Comparison of ENCODE assay signal across 12 cellular contexts in the genomic region with DNA sequence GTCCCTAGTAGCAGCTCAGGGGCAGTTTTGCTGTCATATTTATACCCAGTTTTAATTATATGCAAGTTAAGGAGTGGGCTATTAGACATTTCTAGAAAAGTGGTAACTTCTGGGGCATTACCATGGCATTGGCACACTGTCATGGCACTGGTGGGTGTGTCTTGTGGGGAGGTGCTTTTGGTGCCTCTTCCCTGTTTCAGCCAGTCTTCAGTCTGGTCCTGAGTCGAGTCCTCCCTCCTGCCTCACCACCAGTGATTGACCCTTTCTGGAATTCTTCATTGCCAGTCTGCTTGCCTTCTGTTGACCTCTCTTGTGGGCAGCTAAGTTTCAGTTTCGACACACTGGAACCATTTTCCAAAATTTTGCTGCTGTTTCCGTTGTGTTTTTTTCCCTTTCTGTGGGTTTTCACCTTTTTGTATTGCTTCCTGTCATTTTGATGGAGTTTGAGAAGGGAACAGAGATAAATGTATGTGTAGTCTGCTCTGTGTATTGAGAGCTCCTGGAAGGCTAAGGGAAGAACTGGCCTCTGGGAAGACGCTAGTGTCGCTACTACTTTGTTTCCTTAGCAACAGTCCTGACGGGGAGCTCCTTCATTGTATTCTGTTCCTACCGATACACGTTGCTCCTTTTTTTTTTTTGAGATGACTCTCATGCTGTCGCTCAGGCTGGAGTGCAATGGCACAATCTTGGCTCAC. TPM values are rescaled to one million over a fixed set of nuclear protein-coding genes. Genes with fewer than 3 reads are reported as not detected.
DNase-seq lines count a peak whose midpoint lies in the region; ATAC-seq, FAIRE-seq and TF ChIP-seq lines count a peak whose summit lies in the region.
"Had no signal": no experiment of that assay in that cellular context is flagged by ENCODE, and none has a peak within 500 bp of the region (broad histone marks: within the 10 kb centered on the region; RNA-seq: fewer than 3 reads in every experiment).

No MANE protein-coding gene starts in this region.

- no peak for TF ChIP-seq POLR2A in GM12878 (IDR thresholded peaks at IDR 0.05; ENCODE audit: low read depth, low read length)

- no peak for TF ChIP-seq EP300 in GM12878 (IDR thresholded peaks at IDR 0.05; ENCODE audit: borderline replicate concordance in 1 of 2, control insufficient read depth in 1 of 2, low read depth in 2 of 2, low read length in 2 of 2)

- WGBS in GM12878 (ENCODE audit: insufficient coverage, insufficient replicate concordance, low lambda C conversion rate, missing lambda C conversion rate): 16% methylated on average over 7 of the region's 9 CpGs

- no TSS peak for BruUV-seq in GM12878 (replicated peaks; lab: Mats Ljungman, UMichigan)

- H3K27me3 ChIP-seq in GM12878 (replicated peaks in 1 of 2; ENCODE audit: control insufficient read depth in 2 of 2, insufficient read depth in 2 of 2, low read length in 1 of 2): no peaks in the 10 kb centered on the region
- H3K27me3 ChIP-seq: colonic mucosa had no signal

- intact Hi-C loops in GM12878 (cut with micrococcal nuclease; ENCODE audit: unreplicated experiment): no loop called here
- intact Hi-C loops in mucosa of descending colon (cut with DNase I, micrococcal nuclease): no loop called here

- CTCF ChIA-PET in GM12878 (lab: Yijun Ruan, JAX): interaction anchor here (0.7 to 3.9 kb wide), 3 partner anchors 10 to 63 kb away, joined by 3 to 25 read pairs (median 7); a partner anchor contains a TSS

- no peak for TF ChIP-seq CTCF in GM12878 (IDR thresholded peaks at IDR 0.05 in 2 of 3, conservative IDR thresholded peaks at IDR 0.05 in 1 of 3; ENCODE audit: control insufficient read depth in 2 of 3, extremely low read depth in 1 of 3, insufficient read depth in 1 of 3, low read depth in 3 of 3, low read length in 3 of 3)
- TF ChIP-seq CTCF in mucosa of descending colon (IDR thresholded peaks at IDR 0.05): no peak

- H3K9ac ChIP-seq in GM12878 (ENCODE audit: control insufficient read depth, insufficient read depth, low read length): no peak overlapping the region

- H3K4me1 ChIP-seq in GM12878 (ENCODE audit: control insufficient read depth, insufficient read depth, low read length): peaks cover 33% of the 10 kb centered on the region
- peaks cover 13% of the 10 kb centered on the region for H3K4me1 ChIP-seq in mucosa of descending colon (ENCODE audit: low read depth)
- H3K4me1 ChIP-seq: colonic mucosa had no signal

- H3K27ac ChIP-seq in GM12878 (ENCODE audit: control insufficient read depth, insufficient read depth): no peak overlapping the region
- H3K27ac ChIP-seq: colonic mucosa had no signal

- no peaks in the 10 kb centered on the region for H4K20me1 ChIP-seq in GM12878 (ENCODE audit: control insufficient read depth, insufficient read depth)

- H3K36me3 ChIP-seq in GM12878 (ENCODE audit: control insufficient read depth in 2 of 2, insufficient read depth in 2 of 2, low read length in 1 of 2) (no peaks in the 10 kb centered on the region; a peak in 1 of 4 replicates), mucosa of descending colon (ENCODE audit: low read depth) (no peaks in the 10 kb centered on the region)
- H3K36me3 ChIP-seq: colonic mucosa had no signal

- no peak for TF ChIP-seq RAD21 in GM12878 (IDR thresholded peaks at IDR 0.05; ENCODE audit: insufficient read depth, low read depth, low read length)

- POLR2A ChIA-PET in GM12878 (lab: Charles Lee): interaction anchor here (0.5 to 1.6 kb wide), 2 partner anchors 10 to 307 kb away, joined by 3 to 11 read pairs; a partner anchor contains a TSS

- H2AFZ ChIP-seq in GM12878 (ENCODE audit: control insufficient read depth, low read depth, low read length): no peak overlapping the region

- SMC1A ChIA-PET in GM12878 (lab: Charles Lee; ENCODE audit: uncharacterized antibody, unreplicated experiment): interaction anchor here (1.1 to 2.9 kb wide), 3 partner anchors 10 to 158 kb away, joined by 4 to 9 read pairs (median 8); a partner anchor contains a TSS

- H3K4me3 ChIP-seq in GM12878 (no peak overlapping the region), mucosa of descending colon (no peak overlapping the region)
- H3K4me3 ChIP-seq: colonic mucosa had no signal

- H3K9me3 ChIP-seq in GM12878 (replicated peaks; ENCODE audit: control insufficient read depth, insufficient read depth, low read length): peaks cover 12% of the 10 kb centered on the region; the same call in 2 of the 3 replicates
- no peaks in the 10 kb centered on the region for H3K9me3 ChIP-seq in mucosa of descending colon
- H3K9me3 ChIP-seq: colonic mucosa had no signal

- peaks cover 28% of the 10 kb centered on the region for H3K79me2 ChIP-seq in GM12878 (ENCODE audit: control insufficient read depth, insufficient read depth, low read length)

- ATAC-seq in GM12878 (peak; percentile 80), mucosa of descending colon (peak; percentile 8), SK-N-SH treated with all-trans-retinoic acid at 6 μM for 48 hours (no peak)
- ATAC-seq: activated CD8-positive, alpha-beta memory T cell treated with anti-CD3 and anti-CD28 coated beads, Interleukin-2, amount 10 ng/mL, durations not matched to agents 7 days and 5 days; Right ventricle myocardium inferior had no signal

- in situ Hi-C loops in GM12878 (cut with MboI): no loop called here

- DNase-seq in AG20443 (ENCODE audit: low spot score) (peak; percentile 14), HTR-8/SVneo (ENCODE audit: insufficient read length, low spot score) (no peak), GM12878 (ENCODE audit: low read depth, low spot score) (no peak), mucosa of descending colon (no peak), HT-29 (ENCODE audit: low spot score) (no peak), amniotic stem cell (lab: John Stamatoyannopoulos, UW) (no peak), NCI-H1417 (lab: John Stamatoyannopoulos, UW) (no peak)
- DNase-seq: activated CD8-positive, alpha-beta memory T cell treated with anti-CD3 and anti-CD28 coated beads, Interleukin-2, amount 10 ng/mL, durations not matched to agents 7 days and 5 days; colonic mucosa; posterior cingulate gyrus had no signal

- RAD21 ChIA-PET in GM12878 (lab: Charles Lee; ENCODE audit: unreplicated experiment): interaction anchor here (1.0 to 3.3 kb wide), 4 partner anchors 9 to 158 kb away, joined by 3 to 10 read pairs (median 4); a partner anchor contains a TSS

- H3K4me2 ChIP-seq in GM12878 (ENCODE audit: control insufficient read depth, insufficient read depth): peak overlapping the region; percentile 65

- peak; percentile 59 for FAIRE-seq in HTR-8/SVneo (lab: Jason Lieb, UNC)
- FAIRE-seq in GM12878 (lab: Jason Lieb, UNC): no peak

RNA-seq across cellular contexts. Expression of a gene that starts 10.6 kb away (rescaled TPM):
- total RNA-seq in GM12878 (2013; cell fraction: nucleolus; rRNA removed): 58.8 and 64.9 TPM in 2 replicates
- total RNA-seq in GM12878 (2014; rRNA removed): 22.5 and 27.3 TPM in 2 replicates
- total RNA-seq in GM12878 (2014; rRNA removed; fragmentation: Illumina TruSeq; extraction: Trizol): 16.9 and 20.3 TPM in 2 replicates
- total RNA-seq in GM12878 (2021): 40.4 and 47.0 TPM in 2 replicates
- polyA plus RNA-seq in GM12878 (2011; ENCODE audit: low read depth): 9.8 TPM
- 5.0 and 8.6 TPM in 2 replicates for polyA plus RNA-seq in GM12878 (2011; rRNA removed)
- polyA plus RNA-seq in GM12878 (2011; cell fraction: cytosol; rRNA removed): 9.9 and 15.0 TPM in 2 replicates
- 29.9 and 49.2 TPM in 2 replicates for polyA plus RNA-seq in GM12878 (2011; cell fraction: nucleus; rRNA removed)
- polyA plus RNA-seq in GM12878 (2012): 17.6 and 19.3 TPM in 2 replicates
- 27.4 and 33.7 TPM in 2 replicates for polyA plus RNA-seq in GM12878 (2014; fragmentation: Illumina TruSeq; extraction: Trizol)
- 1 to 10 TPM; 2.8 to 2.9 TPM for polyA plus RNA-seq in GM12878 (2014; fragmentation: Nextera tagmentation; extraction: Ambion mirVana)
- 18.5 and 21.6 TPM in 2 replicates for polyA plus RNA-seq in GM12878 (2014; rRNA removed)
- 10 to 100 TPM; 29.8 to 31.4 TPM for polyA plus RNA-seq in GM12878 (2016; fragmentation: Nextera tagmentation; extraction: Ambion mirVana)
- polyA minus RNA-seq in GM12878 (2011; rRNA and poly(A)+ RNA removed): 11.6 and 15.1 TPM in 2 replicates
- 5.6 and 9.3 TPM in 2 replicates for polyA minus RNA-seq in GM12878 (2011; cell fraction: cytosol; rRNA and poly(A)+ RNA removed)
- 10.3 and 26.2 TPM in 2 replicates for polyA minus RNA-seq in GM12878 (2011; cell fraction: nucleus; rRNA and poly(A)+ RNA removed)
- total RNA-seq in mucosa of descending colon: 100 to 1,000 TPM in 1 of 3 donors, 10 to 100 TPM in 2; 70.2 to 110 (median 94.2) TPM
- 38.1 and 40.1 TPM in 2 replicates for total RNA-seq in HT-29 (2014; rRNA removed; shearing (Covaris generic))

RNA-seq across cellular contexts. Expression of a gene that starts 18.0 kb away (rescaled TPM):
- 31.1 and 34.0 TPM in 2 replicates for total RNA-seq in GM12878 (2013; cell fraction: nucleolus; rRNA removed)
- total RNA-seq in GM12878 (2014; rRNA removed) (55.6 and 64.0 TPM in 2 replicates), GM12878 (2014; rRNA removed; fragmentation: Illumina TruSeq; extraction: Trizol) (67.0 and 68.6 TPM in 2 replicates), GM12878 (2021) (93.1 and 97.9 TPM in 2 replicates), mucosa of descending colon (10 to 100 TPM; 36.1 to 38.9 (median 36.4) TPM)
- polyA plus RNA-seq in GM12878 (2011; ENCODE audit: low read depth): 49.2 TPM
- polyA plus RNA-seq in GM12878 (2011; rRNA removed) (86.4 and 112 TPM in 2 replicates), GM12878 (2014; fragmentation: Illumina TruSeq; extraction: Trizol) (51.1 and 87.9 TPM in 2 replicates), GM12878 (2014; fragmentation: Nextera tagmentation; extraction: Ambion mirVana) (10 to 100 TPM; 31.1 to 44.0 TPM), GM12878 (2014; rRNA removed) (117 and 121 TPM in 2 replicates), GM12878 (2016; fragmentation: Nextera tagmentation; extraction: Ambion mirVana) (10 to 100 TPM; 76.9 to 79.1 TPM)
- 167 and 168 TPM in 2 replicates for polyA plus RNA-seq in GM12878 (2011; cell fraction: cytosol; rRNA removed)
- polyA plus RNA-seq in GM12878 (2011; cell fraction: nucleus; rRNA removed): 89.6 and 97.2 TPM in 2 replicates
- polyA plus RNA-seq in GM12878 (2012): 101 and 107 TPM in 2 replicates
- 86.5 and 139 TPM in 2 replicates for polyA minus RNA-seq in GM12878 (2011; rRNA and poly(A)+ RNA removed)
- polyA minus RNA-seq in GM12878 (2011; cell fraction: cytosol; rRNA and poly(A)+ RNA removed): 47.7 and 51.3 TPM in 2 replicates
- 32.5 and 54.4 TPM in 2 replicates for polyA minus RNA-seq in GM12878 (2011; cell fraction: nucleus; rRNA and poly(A)+ RNA removed)
- total RNA-seq in HT-29 (2014; rRNA removed; shearing (Covaris generic)): 37.2 and 39.7 TPM in 2 replicates

RNA-seq across cellular contexts. Expression of a gene that starts 46.3 kb away (rescaled TPM):
- total RNA-seq in GM12878 (2013; cell fraction: nucleolus; rRNA removed): 2.5 and 2.7 TPM in 2 replicates
- total RNA-seq in GM12878 (2014; rRNA removed) (24.6 and 26.4 TPM in 2 replicates), GM12878 (2014; rRNA removed; fragmentation: Illumina TruSeq; extraction: Trizol) (27.6 and 33.4 TPM in 2 replicates), GM12878 (2021) (24.0 and 25.0 TPM in 2 replicates), mucosa of descending colon (100 to 1,000 TPM in 1 of 3 donors, 10 to 100 TPM in 2; 41.2 to 133 (median 87.4) TPM)
- 15.3 TPM for polyA plus RNA-seq in GM12878 (2011; ENCODE audit: low read depth)
- polyA plus RNA-seq in GM12878 (2011; rRNA removed) (29.0 and 34.1 TPM in 2 replicates), GM12878 (2014; fragmentation: Illumina TruSeq; extraction: Trizol) (25.5 and 35.9 TPM in 2 replicates), GM12878 (2014; fragmentation: Nextera tagmentation; extraction: Ambion mirVana) (10 to 100 TPM; 35.2 to 40.0 TPM), GM12878 (2014; rRNA removed) (25.0 and 26.0 TPM in 2 replicates), GM12878 (2016; fragmentation: Nextera tagmentation; extraction: Ambion mirVana) (10 to 100 TPM; 82.4 to 84.9 TPM)
- polyA plus RNA-seq in GM12878 (2011; cell fraction: cytosol; rRNA removed): 32.2 and 35.7 TPM in 2 replicates
- polyA plus RNA-seq in GM12878 (2011; cell fraction: nucleus; rRNA removed): 10.9 and 14.9 TPM in 2 replicates
- polyA plus RNA-seq in GM12878 (2012): 14.0 and 15.3 TPM in 2 replicates
- polyA minus RNA-seq in GM12878 (2011; rRNA and poly(A)+ RNA removed): 15.7 and 18.5 TPM in 2 replicates
- polyA minus RNA-seq in GM12878 (2011; cell fraction: cytosol; rRNA and poly(A)+ RNA removed): 7.1 and 9.1 TPM in 2 replicates
- polyA minus RNA-seq in GM12878 (2011; cell fraction: nucleus; rRNA and poly(A)+ RNA removed): 2.4 and 2.7 TPM in 2 replicates
- total RNA-seq in HT-29 (2014; rRNA removed; shearing (Covaris generic)): 560 and 591 TPM in 2 replicates
